Comparison of ENCODE assay signal across 1 cellular context in the genomic region with DNA sequence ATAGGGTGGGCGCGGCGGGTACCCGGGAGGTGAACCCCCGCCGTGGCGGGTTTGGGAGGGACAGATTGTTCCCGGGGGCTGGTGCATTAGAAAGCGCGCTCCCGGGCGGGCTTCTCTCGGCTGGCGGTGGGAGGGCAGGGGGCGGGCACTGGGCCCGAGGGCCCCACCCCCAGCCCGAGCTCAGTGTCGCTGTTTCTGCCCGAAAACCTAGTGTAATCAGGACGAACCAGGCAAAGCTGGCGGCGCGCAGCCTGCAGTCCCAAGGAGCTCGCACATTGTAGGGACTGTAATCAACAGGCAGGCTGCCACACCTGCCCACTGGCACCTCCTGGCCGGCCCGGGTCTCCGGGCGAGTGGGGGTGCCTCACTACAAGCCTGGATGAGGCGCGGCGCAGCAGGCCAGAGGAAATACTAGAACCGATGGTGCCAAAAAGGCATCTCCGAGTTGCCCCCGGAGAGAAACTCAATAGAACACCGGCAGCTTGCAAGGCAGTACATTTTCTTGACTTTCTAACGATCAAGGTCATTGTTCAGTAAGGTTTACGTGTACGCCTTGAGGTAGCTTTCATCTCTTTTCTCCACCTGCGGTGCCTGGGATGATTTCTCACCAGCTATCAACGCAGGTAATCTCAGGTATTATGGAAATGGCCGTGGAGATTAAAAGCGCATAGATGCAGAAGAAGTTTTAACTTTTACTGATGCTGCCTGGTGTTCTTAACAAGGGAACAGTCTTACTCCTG.
A peak's percentile ranks its signal among the peaks of the same experiment; 100 is the strongest.
TF ChIP-seq lines count a peak whose summit lies in the region.

No MANE protein-coding gene starts in this region.

TF ChIP-seq in GM23338, 12 proteins besides CTCF, POLR2A, EP300 and RAD21 (continued from another document):
- TF ChIP-seq, protein P1, sequence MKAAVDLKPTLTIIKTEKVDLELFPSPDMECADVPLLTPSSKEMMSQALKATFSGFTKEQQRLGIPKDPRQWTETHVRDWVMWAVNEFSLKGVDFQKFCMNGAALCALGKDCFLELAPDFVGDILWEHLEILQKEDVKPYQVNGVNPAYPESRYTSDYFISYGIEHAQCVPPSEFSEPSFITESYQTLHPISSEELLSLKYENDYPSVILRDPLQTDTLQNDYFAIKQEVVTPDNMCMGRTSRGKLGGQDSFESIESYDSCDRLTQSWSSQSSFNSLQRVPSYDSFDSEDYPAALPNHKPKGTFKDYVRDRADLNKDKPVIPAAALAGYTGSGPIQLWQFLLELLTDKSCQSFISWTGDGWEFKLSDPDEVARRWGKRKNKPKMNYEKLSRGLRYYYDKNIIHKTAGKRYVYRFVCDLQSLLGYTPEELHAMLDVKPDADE (IDR thresholded peaks at IDR 0.05), result no peak
- TF ChIP-seq POLR2AphosphoS5 (IDR thresholded peaks at IDR 0.05; ENCODE audit: low read depth), result peak; percentile 54
- TF ChIP-seq NANOG (IDR thresholded peaks at IDR 0.05; ENCODE audit: borderline replicate concordance), result no peak
- no peak for TF ChIP-seq EZH2phosphoT487 (IDR thresholded peaks at IDR 0.05; ENCODE audit: unreplicated experiment)
TF ChIP-seq in GM23338: peak in this region for 2.
